In genomic region chr11:134223066-134223465, GRCh38 we compare ENCODE assay signal across 8 cellular contexts. TPM values are rescaled to one million over a fixed set of nuclear protein-coding genes. Genes with fewer than 3 reads are reported as not detected.
DNase-seq lines count a peak whose midpoint lies in the region; ATAC-seq and TF ChIP-seq lines count a peak whose summit lies in the region.

No MANE protein-coding gene starts in this region.

- no peaks in the 10 kb centered on the region for H3K9me3 Mint-ChIP-seq in GM23338

- no peaks in the 10 kb centered on the region for H3K9me3 ChIP-seq in Peyer's patch
- H3K9me3 ChIP-seq in sigmoid colon, result no peaks in the 10 kb centered on the region
- no peaks in the 10 kb centered on the region for H3K9me3 ChIP-seq in adrenal gland (replicated peaks in 1 of 3)

- peaks cover 36% of the 10 kb centered on the region for H4K20me1 ChIP-seq in GM23338 (replicated peaks; ENCODE audit: insufficient read depth)

- no peaks in the 10 kb centered on the region for H3K9me2 ChIP-seq in GM23338 (ENCODE audit: insufficient read depth)

- peaks cover 24% of the 10 kb centered on the region for H3K4me1 Mint-ChIP-seq in GM23338

- H3K4me1 ChIP-seq in GM23338 (ENCODE audit: insufficient read depth) (peaks cover 17% of the 10 kb centered on the region), Peyer's patch (peaks cover 0 to 38% (median 5%) of the 10 kb centered on the region in 4 donors), sigmoid colon (peaks cover 0 to 42% (median 32%) of the 10 kb centered on the region in 4 donors), adrenal gland (replicated peaks in 1 of 2) (peaks cover 14 to 38% of the 10 kb centered on the region in 2 donors)

- peak overlapping the region; percentile 90 for H3K4me3 ChIP-seq in GM23338
- H3K4me3 ChIP-seq in Peyer's patch, result peak overlapping the region; percentile 62 to 98 (median 86)
- peak overlapping the region; percentile 69 to 94 (median 82) for H3K4me3 ChIP-seq in sigmoid colon
- H3K4me3 ChIP-seq in adrenal gland, result peak overlapping the region in 2 of 4 donors; percentile 68 to 97

- H2AFZ ChIP-seq in GM23338, result no peak overlapping the region

- H3F3A ChIP-seq in GM23338 (replicated peaks; ENCODE audit: low read depth), result 0 out of 2 replicates have a peak, but pooled peaks cover 2% of the 10 kb centered on the region

- TF ChIP-seq EP300 in sigmoid colon (IDR thresholded peaks at IDR 0.05), result no peak

- no peak for ATAC-seq in GM23338

- H3K36me3 Mint-ChIP-seq in GM23338 (ENCODE audit: low read depth), result peaks cover 25% of the 10 kb centered on the region

- intact Hi-C loops in sigmoid colon (cut with DNase I) (no loop called here), adrenal gland (cut with DNase I) (no loop called here)

- H3K27ac Mint-ChIP-seq in GM23338, result peak overlapping the region; percentile 66

- H3K79me2 ChIP-seq in GM23338 (replicated peaks; ENCODE audit: insufficient read depth), result peaks cover 72% of the 10 kb centered on the region

- H3K27ac ChIP-seq in GM23338 (ENCODE audit: low read depth) (no peak overlapping the region), Peyer's patch (no peak overlapping the region), sigmoid colon (peak overlapping the region in 1 of 4 donors; percentile 96), adrenal gland (no peak overlapping the region)

- peak overlapping the region; percentile 93 for H3K4me3 Mint-ChIP-seq in GM23338

- H3K27me3 ChIP-seq in GM23338 (ENCODE audit: insufficient read depth), result peaks cover 13% of the 10 kb centered on the region; the same call in 1 of the 2 replicates
- no peaks in the 10 kb centered on the region for H3K27me3 ChIP-seq in Peyer's patch
- no peaks in the 10 kb centered on the region for H3K27me3 ChIP-seq in sigmoid colon
- H3K27me3 ChIP-seq in adrenal gland, result no peaks in the 10 kb centered on the region

- TF ChIP-seq POLR2A in Peyer's patch (IDR thresholded peaks at IDR 0.05) (no peak), erythroblast (IDR thresholded peaks at IDR 0.05; ENCODE audit: low read length) (no peak), sigmoid colon (IDR thresholded peaks at IDR 0.05) (no peak), adrenal gland (IDR thresholded peaks at IDR 0.05) (no peak)

- peaks cover 12% of the 10 kb centered on the region for H3K27me3 Mint-ChIP-seq in GM23338 (ENCODE audit: insufficient read depth, low read depth, poor library complexity)

- H3K36me3 ChIP-seq in GM23338 (ENCODE audit: insufficient read depth) (peaks cover 15% of the 10 kb centered on the region; the same call in 1 of the 2 replicates), Peyer's patch (peaks cover 0 to 12% (median 0%) of the 10 kb centered on the region in 3 donors), sigmoid colon (peaks cover 0 to 12% (median 0%) of the 10 kb centered on the region in 4 donors), adrenal gland (replicated peaks in 1 of 2) (peaks cover 0 to 12% of the 10 kb centered on the region in 2 donors)

- H3K4me2 ChIP-seq in GM23338, result peak overlapping the region; percentile 100

- TF ChIP-seq CTCF in GM23338 (conservative IDR thresholded peaks at IDR 0.05; ENCODE audit: low read depth in 2 of 2) (no peak), Peyer's patch (IDR thresholded peaks at IDR 0.05) (no peak), sigmoid colon (IDR thresholded peaks at IDR 0.05) (no peak), adrenal gland (IDR thresholded peaks at IDR 0.05) (no peak)

- WGBS in sigmoid colon, 2 donors, result 8 to 11% methylated on average over 4 of the region's 4 CpGs
- 11 to 14% (median 13%) methylated on average over 4 of the region's 4 CpGs for WGBS in adrenal gland, 4 donors

- DNase-seq in GM23338 (ENCODE audit: low spot score) (no peak), Peyer's patch (no peak), erythroblast (lab: John Stamatoyannopoulos, UW) (peak; percentile 41 to 62), sigmoid colon (no peak), cerebellar nuclear complex (lab: John Stamatoyannopoulos, UW) (no peak), amniotic stem cell (lab: John Stamatoyannopoulos, UW) (no peak), NCI-H187 treated with DMSO at 0.1 percent for 48 hours (lab: John Stamatoyannopoulos, UW) (no peak), adrenal gland (no peak)

TF ChIP-seq in GM23338, 12 proteins besides CTCF, POLR2A, EP300 and RAD21 (continues in another document):
- TF ChIP-seq EZH2 (IDR thresholded peaks at IDR 0.05; ENCODE audit: low read depth, unreplicated experiment), result no peak
- TF ChIP-seq NANOG (IDR thresholded peaks at IDR 0.05; ENCODE audit: borderline replicate concordance), result no peak

RNA-seq across cellular contexts. Expression of gene NCAPD3, which starts 0.7 kb away (rescaled TPM):
- total RNA-seq in GM23338 (2014; rRNA removed; shearing (Covaris generic)), result 48.9 and 49.8 TPM in 2 replicates
- polyA plus RNA-seq in GM23338 (2016; fragmentation: Nextera tagmentation; extraction: Ambion mirVana) (32.1 and 37.1 TPM in 2 replicates), sigmoid colon (10 to 100 TPM in 1 of 3 donors, 1 to 10 TPM in 2; 1.8 to 13.0 (median 3.0) TPM), adrenal gland (10 to 100 TPM in 1 of 3 donors, 1 to 10 TPM in 2; 6.0 to 10.4 (median 8.5) TPM)
- total RNA-seq in Peyer's patch (10 to 100 TPM; 12.5 to 30.5 (median 13.9) TPM), sigmoid colon (1 to 10 TPM; 6.4 to 8.9 (median 8.0) TPM), adrenal gland (10 to 100 TPM in 7 of 8 donors, 1 to 10 TPM in 1; 9.5 to 25.6 (median 17.2) TPM)

RNA-seq across cellular contexts. Expression of gene VPS26B, which starts 1.4 kb away (rescaled TPM):
- total RNA-seq in GM23338 (2014; rRNA removed; shearing (Covaris generic)), result 29.1 and 30.3 TPM in 2 replicates
- polyA plus RNA-seq in GM23338 (2016; fragmentation: Nextera tagmentation; extraction: Ambion mirVana) (9.2 and 10.1 TPM in 2 replicates), sigmoid colon (10 to 100 TPM; 22.8 to 26.4 (median 22.9) TPM), adrenal gland (10 to 100 TPM; 25.3 to 37.7 (median 25.4) TPM)
- total RNA-seq in Peyer's patch (10 to 100 TPM; 33.8 to 74.0 (median 64.0) TPM), sigmoid colon (10 to 100 TPM; 35.7 to 53.7 (median 37.3) TPM), adrenal gland (10 to 100 TPM; 37.6 to 74.6 (median 46.6) TPM)

RNA-seq across cellular contexts. Expression of gene THYN1, which starts 30.1 kb away (rescaled TPM):
- 91.0 and 116 TPM in 2 replicates for total RNA-seq in GM23338 (2014; rRNA removed; shearing (Covaris generic))
- polyA plus RNA-seq in GM23338 (2016; fragmentation: Nextera tagmentation; extraction: Ambion mirVana) (183 and 216 TPM in 2 replicates), sigmoid colon (10 to 100 TPM; 38.1 to 49.2 (median 48.0) TPM), adrenal gland (10 to 100 TPM; 59.4 to 74.0 (median 60.7) TPM)
- total RNA-seq in Peyer's patch (10 to 100 TPM; 37.8 to 62.7 (median 52.3) TPM), sigmoid colon (10 to 100 TPM; 69.9 to 92.2 (median 74.4) TPM), adrenal gland (10 to 100 TPM; 32.8 to 80.8 (median 47.1) TPM)

RNA-seq across cellular contexts. Expression of gene ACAD8, which starts 30.3 kb away (rescaled TPM):
- total RNA-seq in GM23338 (2014; rRNA removed; shearing (Covaris generic)), result 62.3 and 65.4 TPM in 2 replicates
- polyA plus RNA-seq in GM23338 (2016; fragmentation: Nextera tagmentation; extraction: Ambion mirVana), result 42.8 and 43.2 TPM in 2 replicates
- 10 to 100 TPM; 30.4 to 44.5 (median 36.9) TPM for total RNA-seq in Peyer's patch
- 10 to 100 TPM; 25.5 to 30.1 (median 26.9) TPM for total RNA-seq in sigmoid colon
- 10 to 100 TPM; 19.0 to 31.2 (median 28.0) TPM for polyA plus RNA-seq in sigmoid colon
- total RNA-seq in adrenal gland, result 10 to 100 TPM; 24.7 to 45.0 (median 37.4) TPM
- polyA plus RNA-seq in adrenal gland, result 10 to 100 TPM; 22.4 to 27.1 (median 23.3) TPM

RNA-seq across cellular contexts. Expression of gene GLB1L3, which starts 53.1 kb away (rescaled TPM):
- 33.1 and 35.9 TPM in 2 replicates for total RNA-seq in GM23338 (2014; rRNA removed; shearing (Covaris generic))
- 27.1 and 28.8 TPM in 2 replicates for polyA plus RNA-seq in GM23338 (2016; fragmentation: Nextera tagmentation; extraction: Ambion mirVana)
- total RNA-seq in Peyer's patch, result not detected
- 1 to 10 TPM in 3 of 4 donors, under 1 TPM in 1; 0.82 to 8.9 (median 4.1) TPM for total RNA-seq in sigmoid colon
- under 1 TPM in 1 of 3 donors, not detected in 2; 0.25 TPM for polyA plus RNA-seq in sigmoid colon
- total RNA-seq in adrenal gland, result under 1 TPM in 3 of 8 donors, not detected in 5; 0.14 to 0.64 (median 0.25) TPM
- polyA plus RNA-seq in adrenal gland, result 1 to 10 TPM in 1 of 3 donors, under 1 TPM in 2; 0.51 to 1.4 (median 0.61) TPM

Comparison
In these comparisons a context has a peak if more than half of its experiments do, and no peak if none do; other contexts are left out.
1. DNase-seq: peak in erythroblast (2 of 2); none in GM23338 (single experiment), Peyer's patch (0 of 3), sigmoid colon (single experiment), cerebellar nuclear complex (0 of 2), amniotic stem cell (single experiment), NCI-H187 treated with DMSO at 0.1 percent for 48 hours (single experiment) and adrenal gland (0 of 7).